In the genomic region with DNA sequence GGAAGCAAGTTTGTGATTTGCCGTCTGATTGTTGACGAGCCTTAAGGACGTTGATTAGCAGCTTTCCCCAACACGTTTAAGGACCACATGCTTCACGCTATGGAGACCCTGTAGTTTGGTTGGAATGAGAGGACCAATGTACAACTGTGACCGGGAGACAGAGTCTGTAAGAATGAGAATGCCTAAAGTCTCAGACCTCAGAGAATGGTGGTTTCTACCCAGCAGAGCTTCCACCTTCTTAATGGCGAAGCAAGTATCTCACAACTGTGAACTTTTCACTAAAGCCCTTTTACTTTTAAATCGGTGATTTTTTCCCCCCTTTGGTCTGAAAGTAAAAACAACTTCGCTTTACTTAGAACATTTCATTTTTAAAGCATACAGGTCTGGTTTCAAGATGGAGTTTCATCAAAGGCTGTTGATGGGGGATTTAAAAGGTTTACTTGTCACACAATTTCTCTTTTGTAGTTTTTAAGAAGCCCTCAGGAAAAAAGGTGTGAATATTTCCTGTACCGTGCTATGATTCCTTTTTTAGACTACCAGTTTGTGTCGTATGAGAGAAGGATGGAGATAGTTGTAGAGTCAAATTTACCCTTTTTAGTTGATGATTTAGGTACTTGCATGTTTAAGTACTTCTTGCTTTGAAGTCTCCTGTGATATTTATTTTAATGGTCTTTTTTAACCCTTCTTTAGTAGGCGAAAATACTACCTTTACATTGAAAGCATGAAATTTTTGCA, we compare ENCODE assay signal across 8 cellular contexts. TPM values are rescaled to one million over a fixed set of nuclear protein-coding genes. Genes with fewer than 3 reads are reported as not detected.
DNase-seq lines count a peak whose midpoint lies in the region; ATAC-seq and TF ChIP-seq lines count a peak whose summit lies in the region.

No MANE protein-coding gene starts in this region.

- ATAC-seq in IMR-90 (ENCODE audit: low read depth) (no peak), HG03469 (IDR thresholded peaks at IDR 0.05; ENCODE audit: unreplicated experiment) (no peak), GM19452 (IDR thresholded peaks at IDR 0.05; ENCODE audit: unreplicated experiment) (no peak)
- no peak for ATAC-seq in natural killer cell treated with Interleukin-12 subunit alpha and Interleukin-12 subunit beta and Interleukin-15 and Interleukin-18, amount 100 ng/mL, for 72 hours

- peaks cover 21% of the 10 kb centered on the region for H3K36me3 Mint-ChIP-seq in natural killer cell treated with Interleukin-12 subunit alpha and Interleukin-12 subunit beta and Interleukin-15 and Interleukin-18, amount 100 ng/mL, for 72 hours

- H3K18ac ChIP-seq in IMR-90 (ENCODE audit: low read depth, low read length), result peak overlapping the region; percentile 51

- peak overlapping the region; percentile 47 for H2BK20ac ChIP-seq in IMR-90 (ENCODE audit: low read depth, low read length)

- peak overlapping the region; percentile 13 for H2AK9ac ChIP-seq in IMR-90 (replicated peaks; ENCODE audit: low read depth, low read length, poor library complexity)

- peaks cover 28 to 41% of the 10 kb centered on the region in 2 experiments for H3K79me1 ChIP-seq in IMR-90 (ENCODE audit: low read depth in 1 of 2, low read length in 2 of 2)

- H4K8ac ChIP-seq in IMR-90 (ENCODE audit: low read depth in 2 of 2, low read length in 2 of 2), result peak overlapping the region; percentile 5 to 45; a peak in 3 of 4 replicates

- H3K4me3 Mint-ChIP-seq in natural killer cell treated with Interleukin-12 subunit alpha and Interleukin-12 subunit beta and Interleukin-15 and Interleukin-18, amount 100 ng/mL, for 72 hours, result peak overlapping the region; percentile 82

- H3K27me3 Mint-ChIP-seq in natural killer cell treated with Interleukin-12 subunit alpha and Interleukin-12 subunit beta and Interleukin-15 and Interleukin-18, amount 100 ng/mL, for 72 hours, result no peaks in the 10 kb centered on the region

- peaks cover 75 to 78% of the 10 kb centered on the region in 2 donors for H3K4me1 Mint-ChIP-seq in natural killer cell treated with Interleukin-12 subunit alpha and Interleukin-12 subunit beta and Interleukin-15 and Interleukin-18, amount 100 ng/mL, for 72 hours (ENCODE audit: low read depth in 2 of 2)

- intact Hi-C loops in IMR-90 (cut with micrococcal nuclease) (loop anchor here (5.0 to 10.0 kb wide), 2 partner anchors 204 to 391 kb away; no protein-coding TSS in a partner anchor), colonic mucosa (cut with DNase I) (no loop called here)

- peak overlapping the region; percentile 49; the same call in 1 of the 2 replicates for H2AK5ac ChIP-seq in IMR-90 (ENCODE audit: low read depth, low read length)

- H4K5ac ChIP-seq in IMR-90 (ENCODE audit: low read depth, low read length), result peak overlapping the region; percentile 43

- H3K27ac ChIP-seq in BLaER1, result peak overlapping the region; percentile 94
- H3K27ac ChIP-seq in IMR-90 (ENCODE audit: insufficient read depth, low read length), result peak overlapping the region; percentile 88
- H3K27ac ChIP-seq in colonic mucosa, result no peak overlapping the region

- peak overlapping the region; percentile 71 for H3K4ac ChIP-seq in IMR-90 (ENCODE audit: low read depth, low read length)

- CTCF ChIA-PET in IMR-90 (lab: Yijun Ruan, JAX), result no interaction called here

- H3K4me2 ChIP-seq in BLaER1, result peak overlapping the region; percentile 88
- peak overlapping the region; percentile 83 for H3K4me2 ChIP-seq in IMR-90 (ENCODE audit: low read depth, low read length)

- peaks cover 18% of the 10 kb centered on the region for H3K9me1 ChIP-seq in IMR-90 (ENCODE audit: insufficient read depth, low read length)

- dilution Hi-C loops in IMR-90 (cut with HindIII; ENCODE audit: low sequenced_read_pairs, unreplicated experiment), result no loop called here

- peak overlapping the region; percentile 92 for H3K14ac ChIP-seq in IMR-90 (replicated peaks; ENCODE audit: low read depth, low read length)

- peak overlapping the region; percentile 95 to 97 for H3K27ac Mint-ChIP-seq in natural killer cell treated with Interleukin-12 subunit alpha and Interleukin-12 subunit beta and Interleukin-15 and Interleukin-18, amount 100 ng/mL, for 72 hours

- H3K4me1 ChIP-seq in BLaER1, result peaks cover 80% of the 10 kb centered on the region
- H3K4me1 ChIP-seq in IMR-90 (ENCODE audit: control insufficient read depth, insufficient read depth, low read length), result peaks cover 4% of the 10 kb centered on the region; the same call in 1 of the 2 replicates
- peaks cover 9% of the 10 kb centered on the region for H3K4me1 ChIP-seq in colonic mucosa

- H2BK15ac ChIP-seq in IMR-90 (ENCODE audit: low read depth, low read length), result peak overlapping the region; percentile 23; the same call in 2 of the 3 replicates

- H3K4me3 ChIP-seq in BLaER1 (peak overlapping the region; percentile 92), IMR-90 (ENCODE audit: insufficient read depth, low read depth, low read length) (peak overlapping the region; percentile 82), colonic mucosa (peak overlapping the region; percentile 76)

- no CpG with 5 or more reads among the region's 12 CpGs for WGBS in IMR-90 (ENCODE audit: extremely low coverage in 2 of 2, insufficient read length in 1 of 2), 2 experiments

- peak overlapping the region; percentile 95 for H3K9ac ChIP-seq in BLaER1
- H3K9ac ChIP-seq in IMR-90 (ENCODE audit: low read depth, low read length), result peak overlapping the region; percentile 91
- H3K9ac ChIP-seq in colonic mucosa (ENCODE audit: low read depth in 2 of 2, low read length in 2 of 2), result peak overlapping the region in 1 of 2 donors; percentile 65

- BruUV-seq in IMR-90 (replicated peaks; lab: Mats Ljungman, UMichigan), result TSS peak; percentile 35

- POLR2A ChIA-PET in IMR-90 (lab: Charles Lee; ENCODE audit: unreplicated experiment), result interaction anchor here (0.6 kb wide), 2 partner anchors 72 to 1382 kb away, joined by 3 to 4 read pairs; no protein-coding TSS in a partner anchor

- peak overlapping the region; percentile 65 for H4K91ac ChIP-seq in IMR-90 (ENCODE audit: insufficient read depth, low read depth, low read length)

- H3K27me3 ChIP-seq in BLaER1, result no peaks in the 10 kb centered on the region
- 0 out of 2 replicates have a peak, but pooled peaks cover 2% of the 10 kb centered on the region for H3K27me3 ChIP-seq in IMR-90 (ENCODE audit: control insufficient read depth, insufficient read depth, low read length)
- H3K27me3 ChIP-seq in colonic mucosa, result no peaks in the 10 kb centered on the region

- H2AFZ ChIP-seq in IMR-90 (replicated peaks; ENCODE audit: low read length, poor library complexity), result peak overlapping the region; percentile 67

- peak overlapping the region; percentile 93 for H3K23ac ChIP-seq in IMR-90 (ENCODE audit: low read depth, low read length)

- H2BK5ac ChIP-seq in IMR-90 (ENCODE audit: low read depth, low read length, poor library complexity, severe bottlenecking), result peak overlapping the region; percentile 41

- no peaks in the 10 kb centered on the region for H3K9me3 ChIP-seq in BLaER1
- H3K9me3 ChIP-seq in IMR-90 (ENCODE audit: control insufficient read depth, insufficient read depth, low read length), result no peaks in the 10 kb centered on the region
- no peaks in the 10 kb centered on the region for H3K9me3 ChIP-seq in colonic mucosa

- H3K56ac ChIP-seq in IMR-90 (ENCODE audit: extremely low read depth, insufficient read depth, low read length), result peak overlapping the region; percentile 42

- H3K36me3 ChIP-seq in BLaER1 (no peaks in the 10 kb centered on the region), IMR-90 (ENCODE audit: control insufficient read depth, insufficient read depth, low read length) (0 out of 2 replicates have a peak, but pooled peaks cover 2% of the 10 kb centered on the region), colonic mucosa (no peaks in the 10 kb centered on the region)

- no peaks in the 10 kb centered on the region for H3K9me3 Mint-ChIP-seq in natural killer cell treated with Interleukin-12 subunit alpha and Interleukin-12 subunit beta and Interleukin-15 and Interleukin-18, amount 100 ng/mL, for 72 hours

- H2BK120ac ChIP-seq in IMR-90 (ENCODE audit: low read depth, low read length), result peak overlapping the region; percentile 63

- no peak for TF ChIP-seq RAD21 in IMR-90 (IDR thresholded peaks at IDR 0.05; ENCODE audit: low read length)

- peaks cover 47% of the 10 kb centered on the region for H4K20me1 ChIP-seq in BLaER1
- H4K20me1 ChIP-seq in IMR-90 (ENCODE audit: insufficient read depth, low read length), result peaks cover 33% of the 10 kb centered on the region

- in situ Hi-C loops in IMR-90 (cut with MboI; ENCODE audit: low sequenced_read_pairs), result no loop called here

- TF ChIP-seq POLR2A in IMR-90 (IDR thresholded peaks at IDR 0.05; ENCODE audit: low read depth, low read length), result no peak

- DNase-seq in IMR-90, result no peak
- DNase-seq in colonic mucosa, result no peak
- DNase-seq in natural killer cell treated with Interleukin-12 subunit alpha and Interleukin-12 subunit beta and Interleukin-15 and Interleukin-18, amount 100 ng/mL, for 72 hours (ENCODE audit: low spot score), result no peak
- DNase-seq in NCI-H128 (lab: John Stamatoyannopoulos, UW; ENCODE audit: unreplicated experiment), result no peak
- no peak for DNase-seq in HK-2 (ENCODE audit: unreplicated experiment)

- TF ChIP-seq CTCF in IMR-90 (conservative IDR thresholded peaks at IDR 0.05; ENCODE audit: low read depth, low read length) (no peak), colonic mucosa (IDR thresholded peaks at IDR 0.05) (no peak)

TF ChIP-seq in IMR-90, 13 proteins besides CTCF, POLR2A, EP300 and RAD21 (continues in another document):
- TF ChIP-seq BHLHE40 (IDR thresholded peaks at IDR 0.05; ENCODE audit: low read depth, low read length), result no peak
- no peak for TF ChIP-seq RFX5 (IDR thresholded peaks at IDR 0.05; ENCODE audit: low read depth, low read length)
- no peak for TF ChIP-seq CHD1 (IDR thresholded peaks at IDR 0.05; ENCODE audit: low read depth, low read length)
- TF ChIP-seq MAZ (IDR thresholded peaks at IDR 0.05; ENCODE audit: borderline replicate concordance, low read depth, low read length), result no peak
- TF ChIP-seq NFE2L2 (IDR thresholded peaks at IDR 0.05; ENCODE audit: low read depth, low read length), result no peak
- no peak for TF ChIP-seq USF2 (IDR thresholded peaks at IDR 0.05; ENCODE audit: low read depth, low read length)
- no peak for TF ChIP-seq CEBPB (IDR thresholded peaks at IDR 0.05; ENCODE audit: low read depth, low read length)

RNA-seq across cellular contexts. Expression of gene TTC39C, which starts 1.5 kb away (rescaled TPM):
- total RNA-seq in IMR-90 (2012; rRNA removed) (20.8 and 22.8 TPM in 2 replicates), colonic mucosa (1 to 10 TPM; 8.8 to 9.5 TPM)
- polyA plus RNA-seq in IMR-90 (2012; rRNA removed), result 8.0 and 9.1 TPM in 2 replicates
- polyA plus RNA-seq in IMR-90 (2012; cell fraction: cytosol; rRNA removed), result 3.6 and 4.1 TPM in 2 replicates
- polyA plus RNA-seq in IMR-90 (2012; cell fraction: nucleus; rRNA removed; ENCODE audit: low replicate concordance), result 5.4 and 10.4 TPM in 2 replicates
- 10 to 100 TPM; 54.8 to 69.7 TPM for total RNA-seq in natural killer cell treated with Interleukin-12 subunit alpha and Interleukin-12 subunit beta and Interleukin-15 and Interleukin-18, amount 100 ng/mL, for 72 hours
